In the genomic region with DNA sequence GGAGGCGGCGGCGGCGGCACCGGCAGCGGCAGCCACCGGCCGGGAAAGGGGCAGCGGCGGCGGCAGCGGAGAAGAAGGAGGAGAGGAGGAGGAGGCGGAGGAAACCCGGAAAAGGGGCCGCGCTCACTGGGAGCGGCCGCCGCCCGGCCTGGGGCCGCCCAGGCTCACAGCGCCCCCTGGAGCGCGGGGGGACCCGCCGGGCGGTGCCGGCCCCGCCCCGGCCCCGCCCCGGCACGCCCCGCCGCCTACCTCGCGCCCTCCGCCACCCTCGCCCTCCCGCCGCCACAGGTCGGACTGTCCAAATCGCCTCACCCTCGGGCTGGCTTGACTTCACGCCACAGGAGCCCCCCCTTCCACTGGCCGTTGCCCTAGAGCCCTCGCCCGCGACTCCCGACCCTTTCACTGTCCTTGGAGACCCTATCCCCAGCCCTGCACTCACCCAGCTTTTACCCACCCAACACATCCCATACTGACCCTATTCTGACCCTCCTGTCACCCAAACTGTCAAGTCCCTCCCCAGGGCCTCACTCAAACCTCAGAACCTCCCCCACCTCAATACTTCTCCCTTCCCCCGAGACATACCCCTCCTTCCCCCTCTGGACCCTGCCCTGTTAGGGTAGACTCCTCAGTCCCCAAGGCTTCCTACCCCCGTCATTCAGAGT, we compare ENCODE assay signal across 8 cellular contexts. TPM values are rescaled to one million over a fixed set of nuclear protein-coding genes. Genes with fewer than 3 reads are reported as not detected.
A peak's percentile ranks its signal among the peaks of the same experiment; 100 is the strongest.
DNase-seq lines count a peak whose midpoint lies in the region; ATAC-seq and TF ChIP-seq lines count a peak whose summit lies in the region.

CSNK2A2 (minus strand) TSS at position 85 of the 662 bp plus-strand sequence. CDS start 370 bp downstream, outside the sequence.

- no peaks in the 10 kb centered on the region for H3K9me3 Mint-ChIP-seq in H9

- peaks cover 3% of the 10 kb centered on the region for H3K79me1 ChIP-seq in H9 (ENCODE audit: insufficient read depth, low read depth, low read length, poor library complexity, severe bottlenecking)

- peak within 1 kb of the TSS in 1 of 3 experiments; percentile 33; a peak in 1 of 7 replicates for H3K27ac Mint-ChIP-seq in H9

- no peaks in the 10 kb centered on the region for H4K20me1 ChIP-seq in H9 (ENCODE audit: control insufficient read depth, insufficient read depth, insufficient read length)

- no peak within 1 kb of the TSS for H4K8ac ChIP-seq in H9 (replicated peaks; ENCODE audit: insufficient read length, low read depth, low read length)

- H3K23me2 ChIP-seq in H9 (ENCODE audit: insufficient read length, low read depth, low read length, poor library complexity, severe bottlenecking) = peaks cover 11% of the 10 kb centered on the region

- intact Hi-C loops in T-helper 1 cell treated with Interleukin-12 subunit alpha and Interleukin-12 subunit beta and Interleukin-4 antibody, amounts not matched to agents 30 ng/mL and 1 ng/mL, for 36 hours (cut with micrococcal nuclease) = loop anchor here (1.0 to 5.0 kb wide), 11 partner anchors 38 to 534 kb away; partner anchors contain the start of genes CFAP20, GINS3, GOT2 and SLC38A7
- intact Hi-C loops in left cardiac atrium (cut with DNase I) = no loop called here
- intact Hi-C loops in psoas muscle (cut with DNase I) = loop anchor here in 1 of 2 donors (5.0 kb wide), 2 partner anchors 49 to 176 kb away; a partner anchor contains a TSS

- WGBS in H9 (ENCODE audit: extremely low coverage, insufficient read length, low lambda C conversion rate) = no CpG with 5 or more reads among the region's 52 CpGs
- 3 to 27% (median 12%) methylated on average over 4 to 51 of the region's 52 CpGs for WGBS in psoas muscle, 3 donors

- ATAC-seq in left cardiac atrium (peak; percentile 95 to 97), psoas muscle (peak; percentile 89 to 98 (median 97))

- no peak within 1 kb of the TSS for H2BK20ac ChIP-seq in H9 (ENCODE audit: low read depth, low read length, poor library complexity, severe bottlenecking)

- H4K5ac ChIP-seq in H9 (ENCODE audit: insufficient read length, low read depth, low read length) = no peak within 1 kb of the TSS

- TF ChIP-seq CTCF in H9 (conservative IDR thresholded peaks at IDR 0.05) (peak; percentile 35; the same call in 1 of the 3 replicates), psoas muscle (IDR thresholded peaks at IDR 0.05) (peak; percentile 61)

- H2BK15ac ChIP-seq in H9 (ENCODE audit: low read depth, low read length) = no peak within 1 kb of the TSS

- peak within 1 kb of the TSS; percentile 84 for H3K4me3 ChIP-seq in MG63
- peak within 1 kb of the TSS; percentile 81 for H3K4me3 ChIP-seq in psoas muscle

- no peak within 1 kb of the TSS for H2BK120ac ChIP-seq in H9 (ENCODE audit: low read depth, low read length, poor library complexity, severe bottlenecking)

- peak within 1 kb of the TSS; percentile 81 for H2AFZ ChIP-seq in H9 (ENCODE audit: low read length)

- H3K56ac ChIP-seq in H9 (ENCODE audit: insufficient read length, low read depth, low read length) = no peak within 1 kb of the TSS

- no peak within 1 kb of the TSS for H3K4ac ChIP-seq in H9 (ENCODE audit: low read depth, low read length)

- peaks cover 17% of the 10 kb centered on the region for H3K27me3 Mint-ChIP-seq in H9 (ENCODE audit: low read depth)

- H4K91ac ChIP-seq in H9 (ENCODE audit: insufficient read length, low read depth, low read length) = no peak within 1 kb of the TSS

- no peaks in the 10 kb centered on the region; the same call in 1 of the 2 replicates for H3K4me1 ChIP-seq in H9 (ENCODE audit: insufficient read depth, low read length)
- peaks cover 14% of the 10 kb centered on the region for H3K4me1 ChIP-seq in psoas muscle

- H3K9ac ChIP-seq in H9 (ENCODE audit: extremely low read depth, insufficient read length, low read length) = peak within 1 kb of the TSS; percentile 48

- peak within 1 kb of the TSS; percentile 42 for H3K18ac ChIP-seq in H9 (ENCODE audit: insufficient read length, low read depth, low read length)

- no peak within 1 kb of the TSS for H2BK12ac ChIP-seq in H9 (ENCODE audit: insufficient read length, low read depth, low read length)

- H2AK5ac ChIP-seq in H9 (ENCODE audit: insufficient read length, low read length) = no peak within 1 kb of the TSS

- DNase-seq in GM04504 (ENCODE audit: low read depth) = peak; percentile 29
- peak; percentile 54 for DNase-seq in H9
- peak; percentile 89 for DNase-seq in MG63
- peak; percentile 62 for DNase-seq in amniotic epithelial cell (ENCODE audit: low read depth)
- peak; percentile 82 for DNase-seq in left cardiac atrium
- DNase-seq in psoas muscle = peak; percentile 75 to 88
- DNase-seq in ureter (ENCODE audit: low spot score) = peak; percentile 65

- peaks cover 23 to 32% of the 10 kb centered on the region in 2 experiments for H3K4me1 Mint-ChIP-seq in H9

- H3K23ac ChIP-seq in H9 (ENCODE audit: insufficient read length, low read depth, low read length) = no peak within 1 kb of the TSS

- H3K36me3 Mint-ChIP-seq in H9 (ENCODE audit: insufficient read depth in 1 of 3, low read depth in 3 of 3) = peaks cover 3 to 37% (median 33%) of the 10 kb centered on the region in 3 experiments; a peak in 5 of 7 replicates

- H2BK5ac ChIP-seq in H9 (ENCODE audit: insufficient read length, low read length) = no peak within 1 kb of the TSS

- peaks cover 2% of the 10 kb centered on the region; the same call in 1 of the 2 replicates for H3K79me2 ChIP-seq in H9 (ENCODE audit: insufficient read depth, low read length)

- H3K14ac ChIP-seq in H9 (ENCODE audit: insufficient read depth, low read length) = peak within 1 kb of the TSS; percentile 73; the same call in 1 of the 2 replicates

- H3T11ph ChIP-seq in H9 (ENCODE audit: low read length) = no peak within 1 kb of the TSS

- no peaks in the 10 kb centered on the region for H3K27me3 ChIP-seq in H9 (ENCODE audit: insufficient read depth, low read length)
- peaks cover 17% of the 10 kb centered on the region for H3K27me3 ChIP-seq in MG63
- no peaks in the 10 kb centered on the region for H3K27me3 ChIP-seq in psoas muscle (ENCODE audit: insufficient read depth in 3 of 3, low read length in 2 of 3)

- peak within 1 kb of the TSS; percentile 89 to 94 for H3K4me3 Mint-ChIP-seq in H9

- H3K4me2 ChIP-seq in H9 (ENCODE audit: insufficient read depth, insufficient read length, low read length) = peak within 1 kb of the TSS; percentile 89

- H3K36me3 ChIP-seq in MG63 = peaks cover 37% of the 10 kb centered on the region
- H3K36me3 ChIP-seq in psoas muscle (ENCODE audit: insufficient read depth in 1 of 2, low read depth in 1 of 2) = peaks cover 8 to 35% of the 10 kb centered on the region in 2 donors

- no peak within 1 kb of the TSS for H3K27ac ChIP-seq in H9 (ENCODE audit: insufficient read length, low read depth, low read length)
- H3K27ac ChIP-seq in psoas muscle = peak within 1 kb of the TSS; percentile 32

- H3K9me3 ChIP-seq in H9 (ENCODE audit: control insufficient read depth, low read depth, low read length) (no peaks in the 10 kb centered on the region), MG63 (no peaks in the 10 kb centered on the region), psoas muscle (no peaks in the 10 kb centered on the region)

RNA-seq across cellular contexts. Expression of gene CSNK2A2, which starts in this region (rescaled TPM):
- total RNA-seq in H9 (2021) (134 and 135 TPM in 2 replicates), left cardiac atrium (10 to 100 TPM; 30.6 to 32.3 TPM), psoas muscle (10 to 100 TPM; 40.7 to 47.0 (median 43.6) TPM), ureter (64.1 TPM)
- 44.8 and 67.6 TPM in 2 replicates for total RNA-seq in MG63 (2014; rRNA removed; shearing (Covaris generic); ENCODE audit: low replicate concordance)
- total RNA-seq in T-helper 1 cell treated with Interleukin-12 subunit alpha and Interleukin-12 subunit beta and Interleukin-4 antibody, amounts not matched to agents 30 ng/mL and 1 ng/mL, for 36 hours = 70.4 and 73.3 TPM in 2 replicates
- polyA plus RNA-seq in psoas muscle = 10 to 100 TPM; 27.1 to 42.7 (median 32.4) TPM

Comparison
In these comparisons a context has a peak if more than half of its experiments do, and no peak if none do; other contexts are left out.
1. DNase-seq: peak in every context shown above with its lines; median percentile 89 in MG63; 82 in left cardiac atrium; 82 in psoas muscle; 65 in ureter; 62 in amniotic epithelial cell; 54 in H9; 29 in GM04504.